ENCODE assay signal across 19 cellular contexts in the genomic region with DNA sequence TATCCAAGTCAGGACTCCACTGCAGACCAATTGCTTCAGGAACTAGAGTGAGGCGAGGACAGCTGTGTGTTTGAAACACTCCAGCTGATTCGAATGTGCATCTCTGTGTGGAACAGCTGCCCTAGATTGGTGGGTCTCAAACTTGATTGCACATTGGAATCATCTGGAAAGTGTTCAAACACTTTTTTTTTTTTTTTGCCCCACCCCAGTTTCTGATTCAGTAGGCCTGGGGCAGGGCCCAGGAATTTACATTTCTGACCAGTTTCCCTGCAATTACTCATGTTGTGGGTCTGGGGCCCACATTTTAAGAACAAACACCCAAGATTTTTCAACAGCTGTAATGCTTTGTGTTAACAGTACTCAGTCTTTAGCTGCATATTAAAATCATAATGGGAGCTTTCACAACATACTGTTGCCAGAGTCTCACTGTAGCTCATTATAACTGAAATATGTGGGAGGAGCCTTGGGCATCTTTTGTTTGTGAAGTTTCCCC.
A peak's percentile ranks its signal among the peaks of the same experiment; 100 is the strongest.
DNase-seq lines count a peak whose midpoint lies in the region; ATAC-seq and TF ChIP-seq lines count a peak whose summit lies in the region.
"Had no signal": no experiment of that assay in that cellular context is flagged by ENCODE, and none has a peak within 500 bp of the region (broad histone marks: within the 10 kb centered on the region; RNA-seq: fewer than 3 reads in every experiment).

No MANE protein-coding gene starts in this region.

- BruUV-seq in Calu3 (replicated peaks; lab: Mats Ljungman, UMichigan), result no TSS peak
- BruUV-seq in mammary epithelial cell (replicated peaks; lab: Mats Ljungman, UMichigan), result no TSS peak

- H3K4me3 Mint-ChIP-seq in Calu3 (ENCODE audit: low read depth, unreplicated experiment) (peak overlapping the region; percentile 12), GM23338 (no peak overlapping the region)
- H3K4me3 Mint-ChIP-seq in naive thymus-derived CD8-positive, alpha-beta T cell, result no peak overlapping the region
- H3K4me3 Mint-ChIP-seq: immature natural killer cell had no signal

- DNase-seq in Calu3 (no peak), GM23338 (ENCODE audit: low spot score) (no peak), mammary epithelial cell (peak; percentile 54), foreskin melanocyte (no peak)
- no peak for DNase-seq in naive thymus-derived CD8-positive, alpha-beta T cell
- DNase-seq: activated effector memory CD4-positive, alpha-beta T cell treated with Interleukin-2 at 50 U/mL for 16 hours; anterior cingulate cortex; C1 segment of cervical spinal cord; immature natural killer cell; KBM-7; NCI-H1092 treated with DMSO at 0.1 percent for 48 hours; NCI-H2171 treated with DMSO at 0.1 percent for 48 hours; NCI-H82; Peyer's patch; stimulated activated CD4-positive, alpha-beta T cell treated with anti-CD3 and anti-CD28 coated beads, Interleukin-4, amount 100 ng/mL, for 1 hour; stimulated activated CD8-positive, alpha-beta memory T cell treated with anti-CD3 and anti-CD28 coated beads, Interleukin-4, amount 100 ng/mL, for 48 hours had no signal

- H2AFZ ChIP-seq in GM23338 (peak overlapping the region; percentile 64), mammary epithelial cell (ENCODE audit: low read depth, low read length) (peak overlapping the region; percentile 64)

- ATAC-seq in GM23338 (no peak; the same call in 2 of the 3 replicates), GM19324 (IDR thresholded peaks at IDR 0.05; ENCODE audit: low FRiP score, unreplicated experiment) (no peak)
- no peak for ATAC-seq in naive thymus-derived CD8-positive, alpha-beta T cell

- H3K36me3 Mint-ChIP-seq in Calu3 (ENCODE audit: insufficient read depth, unreplicated experiment) (no peaks in the 10 kb centered on the region), GM23338 (ENCODE audit: low read depth) (no peaks in the 10 kb centered on the region)
- H3K36me3 Mint-ChIP-seq in naive thymus-derived CD8-positive, alpha-beta T cell, result peaks cover 0 to 9% (median 0%) of the 10 kb centered on the region in 3 donors
- H3K36me3 Mint-ChIP-seq: immature natural killer cell had no signal

- WGBS in mammary epithelial cell (ENCODE audit: low coverage, missing lambda C conversion rate), result 96% methylated on average over 2 of the region's 2 CpGs
- WGBS in liver, result 89% methylated on average over 2 of the region's 2 CpGs

- intact Hi-C loops in Calu3 (cut with micrococcal nuclease; ENCODE audit: unreplicated experiment) (loop anchor here (5.0 kb wide), 1 partner anchor 81 kb away; no protein-coding TSS in a partner anchor), mammary epithelial cell (cut with micrococcal nuclease) (no loop called here)

- in situ Hi-C loops in mammary epithelial cell (cut with MboI; ENCODE audit: low sequenced_read_pairs in 2 of 2), result no loop called here

- CTCF ChIA-PET in Calu3 (lab: Charles Lee) (interaction anchor here (0.6 kb wide), 1 partner anchor 100 kb away, joined by 5 read pairs; no protein-coding TSS in a partner anchor), mammary epithelial cell (lab: Charles Lee; ENCODE audit: low non-redundant PET) (interaction anchor here (0.7 kb wide), 1 partner anchor 268 kb away, joined by 6 read pairs; no protein-coding TSS in a partner anchor)

- H3K4me1 Mint-ChIP-seq in Calu3 (ENCODE audit: low read depth, unreplicated experiment), result peaks cover 30% of the 10 kb centered on the region
- H3K4me1 Mint-ChIP-seq in GM23338, result peaks cover 15% of the 10 kb centered on the region
- peaks cover 0 to 3% (median 0%) of the 10 kb centered on the region in 4 donors for H3K4me1 Mint-ChIP-seq in naive thymus-derived CD8-positive, alpha-beta T cell
- H3K4me1 Mint-ChIP-seq: immature natural killer cell had no signal

- H3K4me1 ChIP-seq in GM23338 (ENCODE audit: insufficient read depth) (peaks cover 5% of the 10 kb centered on the region; the same call in 1 of the 2 replicates), mammary epithelial cell (ENCODE audit: insufficient read depth, low read length) (peaks cover 5% of the 10 kb centered on the region), liver (ENCODE audit: control insufficient read depth in 4 of 4, insufficient read depth in 4 of 4, low read length in 3 of 4) (peaks cover 0 to 14% (median 11%) of the 10 kb centered on the region in 4 donors)
- H3K4me1 ChIP-seq: Peyer's patch had no signal

- dilution Hi-C loops in mammary epithelial cell (cut with HindIII; ENCODE audit: low sequenced_read_pairs), result no loop called here

- POLR2A ChIA-PET in naive thymus-derived CD8-positive, alpha-beta T cell (lab: Charles Lee), result no interaction called here

- H3K27me3 Mint-ChIP-seq in Calu3 (ENCODE audit: unreplicated experiment) (no peaks in the 10 kb centered on the region), GM23338 (ENCODE audit: insufficient read depth, low read depth, poor library complexity) (no peaks in the 10 kb centered on the region)
- peaks cover 0 to 9% (median 1%) of the 10 kb centered on the region in 5 donors for H3K27me3 Mint-ChIP-seq in naive thymus-derived CD8-positive, alpha-beta T cell

- no peak overlapping the region for H3K9ac ChIP-seq in mammary epithelial cell (ENCODE audit: insufficient read depth, low read length)
- H3K9ac ChIP-seq in liver (ENCODE audit: low read depth in 1 of 2, low read length in 2 of 2), result no peak overlapping the region

- no peaks in the 10 kb centered on the region for H4K20me1 ChIP-seq in GM23338 (replicated peaks; ENCODE audit: insufficient read depth)
- no peaks in the 10 kb centered on the region for H4K20me1 ChIP-seq in mammary epithelial cell (ENCODE audit: insufficient read depth, low read length)

- H3K27ac ChIP-seq in GM23338 (ENCODE audit: low read depth) (no peak overlapping the region), mammary epithelial cell (ENCODE audit: insufficient read depth, low read depth, low read length) (peak overlapping the region; percentile 43), liver (ENCODE audit: low read depth in 1 of 2, low read length in 2 of 2) (peak overlapping the region; percentile 53 to 83)
- H3K27ac ChIP-seq: Peyer's patch, thoracic aorta had no signal

- H3K9me3 Mint-ChIP-seq in Calu3 (ENCODE audit: low read depth, unreplicated experiment) (no peaks in the 10 kb centered on the region), GM23338 (no peaks in the 10 kb centered on the region)
- peaks cover 0 to 3% (median 0%) of the 10 kb centered on the region in 9 donors for H3K9me3 Mint-ChIP-seq in naive thymus-derived CD8-positive, alpha-beta T cell
- H3K9me3 Mint-ChIP-seq: immature natural killer cell had no signal

- H3K36me3 ChIP-seq in GM23338 (ENCODE audit: insufficient read depth) (no peaks in the 10 kb centered on the region), mammary epithelial cell (ENCODE audit: insufficient read depth, low read length) (no peaks in the 10 kb centered on the region), liver (ENCODE audit: control insufficient read depth in 4 of 4, insufficient read depth in 3 of 4, low read depth in 1 of 4, low read length in 3 of 4) (no peaks in the 10 kb centered on the region)
- H3K36me3 ChIP-seq: Peyer's patch, thoracic aorta had no signal

- no peaks in the 10 kb centered on the region for H3K9me3 ChIP-seq in mammary epithelial cell (replicated peaks; ENCODE audit: insufficient read depth, low read length)
- H3K9me3 ChIP-seq in liver (ENCODE audit: control insufficient read depth in 4 of 4, low read length in 3 of 4), result no peaks in the 10 kb centered on the region
- H3K9me3 ChIP-seq: Peyer's patch, thoracic aorta had no signal

- TF ChIP-seq RAD21 in liver (IDR thresholded peaks at IDR 0.05), result no peak

- H3K27ac Mint-ChIP-seq in Calu3 (ENCODE audit: unreplicated experiment) (peak overlapping the region; percentile 82), GM23338 (no peak overlapping the region)
- H3K27ac Mint-ChIP-seq in naive thymus-derived CD8-positive, alpha-beta T cell, result no peak overlapping the region
- H3K27ac Mint-ChIP-seq: immature natural killer cell had no signal

- H3K79me2 ChIP-seq in GM23338 (replicated peaks; ENCODE audit: insufficient read depth), result no peaks in the 10 kb centered on the region
- no peaks in the 10 kb centered on the region for H3K79me2 ChIP-seq in mammary epithelial cell (ENCODE audit: insufficient read depth, low read length)

- TF ChIP-seq CTCF in Calu3 (IDR thresholded peaks at IDR 0.05; ENCODE audit: unreplicated experiment) (no peak), GM23338 (conservative IDR thresholded peaks at IDR 0.05; ENCODE audit: low read depth in 2 of 2) (no peak), mammary epithelial cell (conservative IDR thresholded peaks at IDR 0.05 in 1 of 2, IDR thresholded peaks at IDR 0.05 in 1 of 2; ENCODE audit: extremely low read depth in 1 of 2, insufficient read depth in 1 of 2, low read depth in 1 of 2, low read length in 2 of 2) (no peak), liver (IDR thresholded peaks at IDR 0.05; ENCODE audit: low read depth, low read length, missing input control) (no peak)

- no peak overlapping the region for H3K4me3 ChIP-seq in GM23338
- no peak overlapping the region for H3K4me3 ChIP-seq in mammary epithelial cell (replicated peaks in 1 of 3; ENCODE audit: insufficient read depth in 1 of 3, low read depth in 2 of 3, low read length in 3 of 3)
- no peak overlapping the region for H3K4me3 ChIP-seq in liver (ENCODE audit: low read depth in 1 of 3, low read length in 3 of 3)
- H3K4me3 ChIP-seq: Peyer's patch, thoracic aorta had no signal

- peaks cover 9% of the 10 kb centered on the region for H3K9me2 ChIP-seq in GM23338 (ENCODE audit: insufficient read depth)

- H3K4me2 ChIP-seq in GM23338 (no peak overlapping the region), mammary epithelial cell (ENCODE audit: insufficient read depth, low read depth, low read length) (no peak overlapping the region)

- no peaks in the 10 kb centered on the region for H3K27me3 ChIP-seq in GM23338 (ENCODE audit: insufficient read depth)
- no peaks in the 10 kb centered on the region for H3K27me3 ChIP-seq in mammary epithelial cell (ENCODE audit: insufficient read depth, low read length)
- no peaks in the 10 kb centered on the region for H3K27me3 ChIP-seq in liver (ENCODE audit: control insufficient read depth in 4 of 4, insufficient read depth in 4 of 4, low read length in 3 of 4)
- H3K27me3 ChIP-seq: Peyer's patch had no signal

- H3F3A ChIP-seq in GM23338 (replicated peaks; ENCODE audit: low read depth), result no peaks in the 10 kb centered on the region

TF ChIP-seq in liver, 16 proteins besides CTCF, POLR2A, EP300 and RAD21:
- TF ChIP-seq NR2F2 (IDR thresholded peaks at IDR 0.05), result no peak
- no peak for TF ChIP-seq HNF4G (IDR thresholded peaks at IDR 0.05)
- TF ChIP-seq HNF4A (conservative IDR thresholded peaks at IDR 0.05), result no peak
- TF ChIP-seq GABPA (IDR thresholded peaks at IDR 0.05 in 1 of 2, conservative IDR thresholded peaks at IDR 0.05 in 1 of 2), result no peak
